1 cellular context compared by ENCODE assay signal in the genomic region with DNA sequence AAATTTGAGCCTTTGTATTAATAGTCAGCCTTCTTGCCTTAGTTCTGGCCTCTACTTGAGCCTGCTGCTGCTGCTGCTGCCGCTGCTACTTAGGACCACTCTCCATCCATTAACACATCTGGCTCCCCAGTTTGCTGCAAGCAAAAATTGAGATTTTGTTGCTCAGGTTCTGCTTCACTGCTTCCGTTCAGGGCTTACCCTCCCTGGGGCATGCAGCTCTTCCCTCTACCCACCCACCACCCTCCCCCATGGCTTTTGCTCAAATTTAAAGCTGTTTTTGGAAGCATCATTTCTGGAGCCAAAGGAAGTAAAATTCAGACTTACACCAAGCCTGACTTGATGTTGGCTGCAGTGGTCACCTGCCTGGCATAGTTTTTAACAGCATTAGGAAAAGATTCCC.
TF ChIP-seq lines count a peak whose summit lies in the region.

No MANE protein-coding gene starts in this region.

TF ChIP-seq in GM12878, 131 proteins besides CTCF, POLR2A, EP300 and RAD21 (continued from another document):
- TF ChIP-seq GABPA (IDR thresholded peaks at IDR 0.05; ENCODE audit: low read depth) (no peak), CHD4 (IDR thresholded peaks at IDR 0.05) (no peak)
